In the genomic region with DNA sequence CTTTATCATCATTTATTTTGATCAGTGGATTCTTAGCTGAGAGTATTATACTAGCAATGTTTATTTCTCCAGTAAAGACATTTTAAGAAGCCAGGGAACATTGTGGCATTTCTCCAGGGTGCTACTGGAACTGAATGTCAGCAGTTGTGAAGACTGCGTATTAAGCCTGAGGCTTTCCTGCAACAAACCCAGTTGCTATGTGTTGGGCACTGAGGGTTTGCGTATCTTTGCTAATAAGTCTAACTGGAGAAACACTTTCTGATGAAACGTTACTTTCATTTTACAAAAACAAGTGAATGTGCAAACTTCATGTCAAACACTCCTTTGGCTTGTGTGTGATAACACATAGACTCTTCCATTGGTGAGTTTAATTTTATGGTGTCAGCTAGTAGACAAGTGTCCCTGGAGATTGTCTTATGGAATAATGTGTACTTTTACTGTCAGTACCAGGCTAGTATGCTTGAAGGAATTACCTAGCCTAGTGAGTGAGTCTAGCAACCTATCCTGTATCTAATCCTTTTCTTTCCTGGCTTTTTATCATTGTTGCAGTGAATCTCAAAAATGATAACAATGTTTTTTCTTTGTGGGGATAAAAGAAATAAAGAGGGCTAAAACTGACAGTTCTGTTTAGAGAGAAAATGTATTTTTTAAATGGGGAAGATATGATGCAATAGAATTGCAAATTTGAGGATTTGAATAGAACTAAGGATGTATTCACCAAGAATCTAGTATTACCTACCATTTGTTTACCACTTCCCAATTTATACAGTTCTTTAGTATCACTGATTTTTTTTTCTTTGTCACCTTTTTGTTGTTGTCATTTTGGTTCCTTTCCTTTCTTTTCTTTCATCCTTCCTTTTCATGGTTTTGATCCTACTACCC, we compare ENCODE assay signal across 22 cellular contexts.
DNase-seq lines count a peak whose midpoint lies in the region; ATAC-seq, FAIRE-seq and TF ChIP-seq lines count a peak whose summit lies in the region.
"Had no signal": no experiment of that assay in that cellular context is flagged by ENCODE, and none has a peak within 500 bp of the region (broad histone marks: within the 10 kb centered on the region; RNA-seq: fewer than 3 reads in every experiment).

No MANE protein-coding gene starts in this region.

- peaks cover 2 to 18% of the 10 kb centered on the region in 2 donors for H3K36me3 Mint-ChIP-seq in activated T-cell treated with anti-CD3 and anti-CD28 coated beads, Interleukin-2, amount 50 U/mL, for 72 hours (ENCODE audit: insufficient read depth in 2 of 2)
- H3K36me3 Mint-ChIP-seq in T-cell = peaks cover 68% of the 10 kb centered on the region

- H3K27ac Mint-ChIP-seq in activated T-cell treated with anti-CD3 and anti-CD28 coated beads, Interleukin-2, amount 50 U/mL, for 72 hours = peak overlapping the region; percentile 94
- peak overlapping the region; percentile 2 to 61 for H3K27ac Mint-ChIP-seq in T-cell
- H3K27ac Mint-ChIP-seq: T-helper 1 cell treated with Interleukin-12 subunit alpha and Interleukin-12 subunit beta and Interleukin-4 antibody, amounts not matched to agents 30 μg/mL and 1 μg/mL, for 36 hours; WTC11 had no signal

- H3K27ac ChIP-seq in right atrium auricular region = peak overlapping the region; percentile 39 to 84
- H3K27ac ChIP-seq: C4-2B, foreskin keratinocyte, parathyroid adenoma had no signal

- no peaks in the 10 kb centered on the region for H3K27me3 ChIP-seq in right atrium auricular region
- H3K27me3 ChIP-seq: foreskin keratinocyte, tibial artery had no signal

- DNase-seq in activated T-cell treated with anti-CD3 and anti-CD28 coated beads, Interleukin-2, amount 50 U/mL, for 72 hours = no peak
- DNase-seq in activated T-cell treated with anti-CD3 and anti-CD28 coated beads for 4 hours (no peak), T-cell (no peak), right atrium auricular region (ENCODE audit: low spot score) (no peak), renal cortical epithelial cell (ENCODE audit: low read depth) (peak; percentile 37), GM19239 (ENCODE audit: insufficient read length, low spot score) (no peak), glomerular visceral epithelial cell (ENCODE audit: extremely low spot score) (no peak)
- DNase-seq: activated effector memory CD4-positive, alpha-beta T cell treated with anti-CD3 and anti-CD28 coated beads, Interleukin-2, amount 50 U/mL, for 16 hours; DMS79; foreskin keratinocyte; NCI-H1436 treated with DMSO at 0.1 percent for 48 hours; NCI-H2171 treated with DMSO at 0.1 percent for 48 hours; NCI-H69; SIG-M5; tibial artery had no signal

- ATAC-seq in activated T-cell treated with anti-CD3 and anti-CD28 coated beads, Interleukin-2, amount 50 U/mL, for 72 hours (replicated peaks in 1 of 2) = no peak
- ATAC-seq in T-cell (replicated peaks in 1 of 4) (no peak), HG02885 (IDR thresholded peaks at IDR 0.05; ENCODE audit: poor library complexity, unreplicated experiment) (no peak)
- ATAC-seq: foreskin keratinocyte, WTC11 had no signal

- peaks cover 0 to 28% of the 10 kb centered on the region in 2 donors for H3K4me1 ChIP-seq in right atrium auricular region
- H3K4me1 ChIP-seq: foreskin keratinocyte, parathyroid adenoma had no signal

- TF ChIP-seq CTCF in right atrium auricular region (IDR thresholded peaks at IDR 0.05) = no peak

- no peaks in the 10 kb centered on the region for H3K9me3 ChIP-seq in right atrium auricular region
- H3K9me3 ChIP-seq: tibial artery had no signal

- POLR2A ChIA-PET in T-cell (lab: Charles Lee) = no interaction called here

- H3K4me1 Mint-ChIP-seq in activated T-cell treated with anti-CD3 and anti-CD28 coated beads, Interleukin-2, amount 50 U/mL, for 72 hours (ENCODE audit: low read depth) = peaks cover 22% of the 10 kb centered on the region
- H3K4me1 Mint-ChIP-seq in T-cell = peaks cover 22 to 30% (median 27%) of the 10 kb centered on the region in 3 donors
- H3K4me1 Mint-ChIP-seq: WTC11 had no signal

- no peaks in the 10 kb centered on the region for H3K27me3 Mint-ChIP-seq in activated T-cell treated with anti-CD3 and anti-CD28 coated beads, Interleukin-2, amount 50 U/mL, for 72 hours (ENCODE audit: low read depth)
- no peaks in the 10 kb centered on the region for H3K27me3 Mint-ChIP-seq in T-cell

- FAIRE-seq in GM19239 (lab: Jason Lieb, UNC) = no peak
- FAIRE-seq: endothelial cell of umbilical vein had no signal

- no peaks in the 10 kb centered on the region for H3K9me3 Mint-ChIP-seq in activated T-cell treated with anti-CD3 and anti-CD28 coated beads, Interleukin-2, amount 50 U/mL, for 72 hours
- no peaks in the 10 kb centered on the region for H3K9me3 Mint-ChIP-seq in T-cell
- H3K9me3 Mint-ChIP-seq: T-helper 1 cell treated with Interleukin-12 subunit alpha and Interleukin-12 subunit beta and Interleukin-4 antibody, amounts not matched to agents 30 μg/mL and 1 μg/mL, for 36 hours; WTC11 had no signal

- H3K4me3 ChIP-seq in right atrium auricular region = no peak overlapping the region
- H3K4me3 ChIP-seq: smooth muscle cell, tibial artery had no signal

- H3K36me3 ChIP-seq in right atrium auricular region = peaks cover 57% of the 10 kb centered on the region

- no peak overlapping the region for H3K4me3 Mint-ChIP-seq in activated T-cell treated with anti-CD3 and anti-CD28 coated beads, Interleukin-2, amount 50 U/mL, for 72 hours
- no peak overlapping the region for H3K4me3 Mint-ChIP-seq in T-cell
- H3K4me3 Mint-ChIP-seq: T-helper 1 cell treated with Interleukin-12 subunit alpha and Interleukin-12 subunit beta and Interleukin-4 antibody, amounts not matched to agents 30 μg/mL and 1 μg/mL, for 36 hours; WTC11 had no signal

- CTCF ChIA-PET in T-cell (lab: Charles Lee) = no interaction called here
